33 cellular contexts compared by ENCODE assay signal in the genomic region with DNA sequence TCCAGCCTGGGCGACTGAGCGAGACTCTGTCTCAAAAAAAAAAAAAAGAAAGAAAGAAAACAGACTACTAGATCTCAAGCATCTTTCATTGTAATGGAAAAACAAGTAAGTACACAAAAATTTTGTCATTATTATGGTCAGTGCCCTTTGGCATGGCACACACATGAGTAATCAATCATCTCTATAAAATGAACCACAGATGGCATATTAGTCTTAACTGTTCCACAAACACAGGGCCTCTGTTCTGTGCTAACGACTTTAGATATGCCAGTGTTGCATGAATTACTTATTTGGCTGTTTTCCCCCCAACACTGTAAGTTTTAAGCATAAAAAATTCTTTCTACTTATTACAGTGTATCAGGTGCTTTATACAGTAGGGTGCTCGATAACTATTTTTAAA.
"Had no signal": no experiment of that assay in that cellular context is flagged by ENCODE, and none has a peak within 500 bp of the region (broad histone marks: within the 10 kb centered on the region; RNA-seq: fewer than 3 reads in every experiment).

No MANE protein-coding gene starts in this region.

- DNase-seq: activated CD4-positive, alpha-beta T cell treated with anti-CD3 and anti-CD28 coated beads, Interleukin-2, amount 10 ng/mL, durations not matched to agents 24 days and 14 days; activated CD4-positive, alpha-beta T cell treated with anti-CD3 and anti-CD28 coated beads, Interleukin-2, amount 50 U/mL, for 4 hours; activated CD8-positive, alpha-beta T cell treated with anti-CD3 and anti-CD28 coated beads for 36 hours; activated effector memory CD4-positive, alpha-beta T cell treated with anti-CD3 and anti-CD28 coated beads, Interleukin-2, amount 50 U/mL, for 16 hours; activated naive CD4-positive, alpha-beta T cell; activated naive CD4-positive, alpha-beta T cell treated with anti-CD3 and anti-CD28 coated beads, Interleukin-2, amount 50 U/mL, for 16 hours; activated naive CD8-positive, alpha-beta T cell treated with anti-CD3 and anti-CD28 coated beads for 36 hours; activated T-cell treated with anti-CD3 and anti-CD28 coated beads, Interleukin-2, amount 50 U/mL, for 1 hour; activated T-cell treated with anti-CD3 and anti-CD28 coated beads, Interleukin-2, amount 50 U/mL, for 72 hours; amygdala; MG63; NCI-H1048; NCI-H1105 treated with DMSO at 0.1 percent for 48 hours; NCI-H1436; NCI-H1694; NCI-H1930; NCI-H2081 treated with DMSO at 0.1 percent for 48 hours; NCI-H345; NCI-H526; NCI-H748 treated with DMSO at 0.1 percent for 48 hours; PC-9; SIG-M5; SW 1271; T-helper 1 cell; T-helper 2 cell; T-helper 9 cell had no signal

- H3K9me3 ChIP-seq: ascending aorta, MG63 had no signal

- H3K4me3 ChIP-seq: ascending aorta, cardiac muscle cell, K562, MG63, PC-9 had no signal

- H3K27ac ChIP-seq: ascending aorta, cardiac muscle cell, PC-9, RWPE1 had no signal

- ATAC-seq: activated CD8-positive, alpha-beta T cell treated with anti-CD3 and anti-CD28 coated beads for 36 hours; activated T-cell treated with anti-CD3 and anti-CD28 coated beads, Interleukin-2, amount 50 U/mL, for 72 hours; activated T-helper 17 cell treated with anti-CD3 and anti-CD28 coated beads, Interleukin-2, amount 50 U/mL, for 72 hours; K562; Right ventricle myocardium inferior had no signal

- H3K4me1 ChIP-seq: ascending aorta had no signal

- H2AFZ ChIP-seq: PC-9 had no signal

- H3K27me3 ChIP-seq: ascending aorta, cardiac muscle cell, MG63 had no signal

- H3K36me3 ChIP-seq: ascending aorta, cardiac muscle cell, MG63 had no signal

- H3K4me2 ChIP-seq: PC-9 had no signal

- FAIRE-seq: K562, RCC 7860 had no signal
